1 cellular context compared by ENCODE assay signal in the genomic region with DNA sequence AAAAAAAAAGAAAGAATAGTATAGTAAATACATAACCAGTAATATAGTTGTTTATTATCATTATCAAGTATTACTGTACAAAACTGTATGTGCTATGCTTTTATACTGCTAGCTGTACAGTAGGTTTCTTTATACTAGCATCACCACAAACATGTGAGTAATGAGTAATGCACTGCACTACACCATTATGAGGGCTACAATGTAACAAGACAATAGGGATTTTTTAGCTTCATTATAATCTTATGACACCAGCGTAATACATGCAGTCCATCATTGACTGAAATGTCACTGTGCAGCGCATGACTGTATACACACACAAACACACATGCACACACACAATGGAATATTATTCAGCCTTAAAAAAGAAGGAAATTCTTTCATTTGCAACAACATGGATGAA.
TF ChIP-seq lines count a peak whose summit lies in the region.

No MANE protein-coding gene starts in this region.

TF ChIP-seq in A549, 52 proteins besides CTCF, POLR2A, EP300 and RAD21 (continued from another document):
- TF ChIP-seq, protein P1, sequence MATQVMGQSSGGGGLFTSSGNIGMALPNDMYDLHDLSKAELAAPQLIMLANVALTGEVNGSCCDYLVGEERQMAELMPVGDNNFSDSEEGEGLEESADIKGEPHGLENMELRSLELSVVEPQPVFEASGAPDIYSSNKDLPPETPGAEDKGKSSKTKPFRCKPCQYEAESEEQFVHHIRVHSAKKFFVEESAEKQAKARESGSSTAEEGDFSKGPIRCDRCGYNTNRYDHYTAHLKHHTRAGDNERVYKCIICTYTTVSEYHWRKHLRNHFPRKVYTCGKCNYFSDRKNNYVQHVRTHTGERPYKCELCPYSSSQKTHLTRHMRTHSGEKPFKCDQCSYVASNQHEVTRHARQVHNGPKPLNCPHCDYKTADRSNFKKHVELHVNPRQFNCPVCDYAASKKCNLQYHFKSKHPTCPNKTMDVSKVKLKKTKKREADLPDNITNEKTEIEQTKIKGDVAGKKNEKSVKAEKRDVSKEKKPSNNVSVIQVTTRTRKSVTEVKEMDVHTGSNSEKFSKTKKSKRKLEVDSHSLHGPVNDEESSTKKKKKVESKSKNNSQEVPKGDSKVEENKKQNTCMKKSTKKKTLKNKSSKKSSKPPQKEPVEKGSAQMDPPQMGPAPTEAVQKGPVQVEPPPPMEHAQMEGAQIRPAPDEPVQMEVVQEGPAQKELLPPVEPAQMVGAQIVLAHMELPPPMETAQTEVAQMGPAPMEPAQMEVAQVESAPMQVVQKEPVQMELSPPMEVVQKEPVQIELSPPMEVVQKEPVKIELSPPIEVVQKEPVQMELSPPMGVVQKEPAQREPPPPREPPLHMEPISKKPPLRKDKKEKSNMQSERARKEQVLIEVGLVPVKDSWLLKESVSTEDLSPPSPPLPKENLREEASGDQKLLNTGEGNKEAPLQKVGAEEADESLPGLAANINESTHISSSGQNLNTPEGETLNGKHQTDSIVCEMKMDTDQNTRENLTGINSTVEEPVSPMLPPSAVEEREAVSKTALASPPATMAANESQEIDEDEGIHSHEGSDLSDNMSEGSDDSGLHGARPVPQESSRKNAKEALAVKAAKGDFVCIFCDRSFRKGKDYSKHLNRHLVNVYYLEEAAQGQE (IDR thresholded peaks at IDR 0.05), result no peak
